9 cellular contexts compared by ENCODE assay signal in the genomic region with DNA sequence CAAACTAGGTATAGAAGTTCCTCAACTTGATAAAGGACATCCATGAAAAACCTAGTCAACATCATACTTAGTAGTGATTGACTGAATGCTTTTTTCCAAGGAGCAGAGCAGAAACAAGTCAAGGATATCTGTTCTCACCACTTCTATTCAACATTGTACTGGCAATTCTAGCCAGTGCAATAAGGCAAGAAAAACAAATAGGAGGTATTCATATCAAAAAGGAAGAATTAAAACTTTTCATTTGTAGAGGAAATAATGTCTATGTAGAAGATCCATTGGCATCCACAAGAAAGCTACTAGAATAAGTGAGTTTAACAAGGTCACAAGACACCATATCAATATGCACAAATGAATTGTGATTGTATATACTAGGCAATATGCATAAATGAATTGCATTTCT. TPM values are rescaled to one million over a fixed set of nuclear protein-coding genes. Genes with fewer than 3 reads are reported as not detected.
"Had no signal": no experiment of that assay in that cellular context is flagged by ENCODE, and none has a peak within 500 bp of the region (broad histone marks: within the 10 kb centered on the region; RNA-seq: fewer than 3 reads in every experiment).

No MANE protein-coding gene starts in this region.

- DNase-seq: H9, HCEC 1CT, HFFc6, IMR-90, KBM-7 had no signal

- H3K4me3 Mint-ChIP-seq: GM23338, H9, HFFc6 had no signal

- FAIRE-seq: H1 had no signal

- H3K27ac ChIP-seq: HL-60 had no signal

- ATAC-seq: GM23338 had no signal

- H2AFZ ChIP-seq: GM23338 had no signal

- H3K4me2 ChIP-seq: GM23338 had no signal

- H3K27ac Mint-ChIP-seq: GM23338, H9, HFFc6 had no signal

- H3K4me3 ChIP-seq: GM23338 had no signal

RNA-seq across cellular contexts. Expression of a gene that starts 28.2 kb away (rescaled TPM):
- total RNA-seq: GM23338, H1, HFFc6, HT1080 had no signal
- polyA plus RNA-seq: GM23338, IMR-90 had no signal

RNA-seq across cellular contexts. Expression of a gene that starts 35.0 kb away (rescaled TPM):
- total RNA-seq: H1, HFFc6, HT1080, IMR-90 had no signal
- polyA plus RNA-seq: IMR-90 had no signal
